ENCODE assay signal across 15 cellular contexts in the genomic region with DNA sequence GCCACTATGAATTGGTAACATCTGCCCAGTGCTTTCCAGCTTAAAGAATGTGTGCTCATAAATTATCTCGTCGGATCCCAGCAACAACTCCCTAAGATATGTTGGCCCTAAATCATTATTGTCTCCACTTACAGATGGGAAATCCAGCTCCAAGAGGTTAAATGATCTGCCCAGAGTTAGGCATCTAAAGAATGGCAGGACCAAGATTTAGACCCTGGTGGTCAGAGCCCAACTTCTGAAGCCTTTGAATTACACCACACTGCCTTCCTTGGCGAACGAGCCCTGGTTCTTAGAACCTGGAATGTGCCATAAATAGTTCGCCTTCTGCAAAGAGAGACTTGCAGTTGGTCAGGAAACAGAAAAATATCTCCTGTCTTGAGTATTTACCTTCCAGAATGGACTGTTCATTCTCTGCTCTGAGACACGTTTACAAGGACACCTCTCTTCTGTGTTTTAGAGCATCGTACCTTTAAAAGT. TPM values are rescaled to one million over a fixed set of nuclear protein-coding genes. Genes with fewer than 3 reads are reported as not detected.
"Had no signal": no experiment of that assay in that cellular context is flagged by ENCODE, and none has a peak within 500 bp of the region (broad histone marks: within the 10 kb centered on the region; RNA-seq: fewer than 3 reads in every experiment).

No MANE protein-coding gene starts in this region.

- H3K27ac ChIP-seq: neutrophil, right atrium auricular region, testis, upper lobe of left lung had no signal

- H3K4me3 ChIP-seq: gastrocnemius medialis, heart left ventricle, lung, right atrium auricular region, testis, upper lobe of left lung had no signal

- ATAC-seq: gastrocnemius medialis; heart left ventricle; left colon; naive thymus-derived CD4-positive, alpha-beta T cell had no signal

- H3K27me3 ChIP-seq: gastrocnemius medialis, right atrium auricular region, testis, upper lobe of left lung had no signal

- DNase-seq: activated CD4-positive, alpha-beta T cell treated with anti-CD3 and anti-CD28 coated beads, Interleukin-2, amount 50 U/mL, for 1 hour; activated T-cell treated with anti-CD3 and anti-CD28 coated beads for 4 hours; amniotic stem cell; effector CD8-positive, alpha-beta T cell; gastrocnemius medialis; heart left ventricle; midbrain; naive thymus-derived CD4-positive, alpha-beta T cell; testis; upper lobe of left lung had no signal

- FAIRE-seq: endothelial cell of umbilical vein had no signal

- H3K9me3 ChIP-seq: gastrocnemius medialis, heart left ventricle, neutrophil, right atrium auricular region, testis, upper lobe of left lung had no signal

- H3K36me3 ChIP-seq: gastrocnemius medialis, heart left ventricle, neutrophil, right atrium auricular region, upper lobe of left lung had no signal

RNA-seq across cellular contexts. Expression of a gene that starts 56.4 kb away (rescaled TPM):
- total RNA-seq: endothelial cell of umbilical vein had no signal
